Comparison of ENCODE assay signal across 11 cellular contexts in the genomic region with DNA sequence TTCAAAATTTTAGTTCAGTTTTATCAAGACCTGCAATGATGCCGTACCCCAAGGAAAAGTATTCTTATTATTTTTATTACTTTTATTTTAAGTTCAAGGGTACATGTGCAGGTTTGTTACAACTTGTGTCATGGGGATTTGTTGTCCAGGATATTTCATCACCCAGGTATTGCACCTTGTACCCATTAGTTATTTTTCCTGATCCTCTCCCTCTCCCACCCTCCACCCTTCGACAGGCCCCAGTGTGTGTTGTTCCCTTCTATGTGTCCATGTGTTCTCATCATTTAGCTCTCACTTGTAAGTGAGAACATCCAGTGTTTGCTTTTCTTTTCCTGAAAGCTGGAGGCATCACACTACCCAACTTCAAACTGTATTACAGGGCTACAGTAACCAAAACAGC.
"Had no signal": no experiment of that assay in that cellular context is flagged by ENCODE, and none has a peak within 500 bp of the region (broad histone marks: within the 10 kb centered on the region; RNA-seq: fewer than 3 reads in every experiment).

No MANE protein-coding gene starts in this region.

- H2AFZ ChIP-seq: GM23248, GM23338 had no signal

- H3K4me2 ChIP-seq: GM23338 had no signal

- H3K27ac ChIP-seq: GM23248 had no signal

- FAIRE-seq: H1, H54 had no signal

- H3K9me3 ChIP-seq: HAP-1 had no signal

- ATAC-seq: GM23338, HCT116 had no signal

- H3K9ac ChIP-seq: GM23248 had no signal

- H3K4me3 ChIP-seq: GM23248, GM23338, HAP-1 had no signal

- H3K36me3 ChIP-seq: HAP-1 had no signal

- DNase-seq: GM23248, GOT3, H7, H9, HCEC 1CT, HFFc6 had no signal
